Comparison of ENCODE assay signal across 10 cellular contexts in genomic region chr21:37551406-37552355, GRCh38.
A peak's percentile ranks its signal among the peaks of the same experiment; 100 is the strongest.
DNase-seq lines count a peak whose midpoint lies in the region; ATAC-seq and TF ChIP-seq lines count a peak whose summit lies in the region.
"Had no signal": no experiment of that assay in that cellular context is flagged by ENCODE, and none has a peak within 500 bp of the region (broad histone marks: within the 10 kb centered on the region; RNA-seq: fewer than 3 reads in every experiment).

No MANE protein-coding gene starts in this region.

- no peak overlapping the region for H3K9ac ChIP-seq in neural progenitor cell

- intact Hi-C loops in Caco-2 (cut with micrococcal nuclease; ENCODE audit: unreplicated experiment), result no loop called here

- H3K36me3 Mint-ChIP-seq in Caco-2 (ENCODE audit: insufficient read depth, unreplicated experiment) (no peaks in the 10 kb centered on the region), neural progenitor cell (no peaks in the 10 kb centered on the region)
- no peaks in the 10 kb centered on the region for H3K36me3 Mint-ChIP-seq in stimulated activated memory B cell treated with anti-CD40 and anti-IgM and Interleukin-4, amounts not matched to agents 10 μg/mL and 1 μg/mL and 100 μg/mL, for 72 hours

- H3K79me2 ChIP-seq in neural progenitor cell (ENCODE audit: low read depth), result no peaks in the 10 kb centered on the region

- ATAC-seq in esophagus mucosa (peak; percentile 33), GM21367 (IDR thresholded peaks at IDR 0.05; ENCODE audit: unreplicated experiment) (no peak), GM21737 (IDR thresholded peaks at IDR 0.05; ENCODE audit: unreplicated experiment) (no peak)
- no peak for ATAC-seq in stimulated activated memory B cell treated with anti-CD40 and anti-IgM and Interleukin-4, amounts not matched to agents 10 μg/mL and 1 μg/mL and 100 μg/mL, for 72 hours

- H3K4me2 ChIP-seq in neural progenitor cell, result no peak overlapping the region

- H3K4me3 ChIP-seq in Caco-2 (ENCODE audit: low read depth, low read length) (no peak overlapping the region), neural progenitor cell (no peak overlapping the region)

- no peak overlapping the region for H3K27ac Mint-ChIP-seq in Caco-2 (ENCODE audit: unreplicated experiment)
- H3K27ac Mint-ChIP-seq in neural progenitor cell, result peak overlapping the region; percentile 29
- H3K27ac Mint-ChIP-seq in stimulated activated memory B cell treated with anti-CD40 and anti-IgM and Interleukin-4, amounts not matched to agents 10 μg/mL and 1 μg/mL and 100 μg/mL, for 72 hours, result no peak overlapping the region

- H3K4me3 Mint-ChIP-seq in Caco-2 (ENCODE audit: unreplicated experiment), result no peak overlapping the region
- H3K4me3 Mint-ChIP-seq in neural progenitor cell, result no peak overlapping the region
- no peak overlapping the region for H3K4me3 Mint-ChIP-seq in stimulated activated memory B cell treated with anti-CD40 and anti-IgM and Interleukin-4, amounts not matched to agents 10 μg/mL and 1 μg/mL and 100 μg/mL, for 72 hours

- no peak overlapping the region for H3K27ac ChIP-seq in neural progenitor cell

- H3K4me1 Mint-ChIP-seq in Caco-2 (ENCODE audit: low read depth, unreplicated experiment) (peaks cover 11% of the 10 kb centered on the region), neural progenitor cell (peaks cover 28% of the 10 kb centered on the region)
- peaks cover 9% of the 10 kb centered on the region for H3K4me1 Mint-ChIP-seq in stimulated activated memory B cell treated with anti-CD40 and anti-IgM and Interleukin-4, amounts not matched to agents 10 μg/mL and 1 μg/mL and 100 μg/mL, for 72 hours

- no peaks in the 10 kb centered on the region for H3K9me3 ChIP-seq in Caco-2
- no peaks in the 10 kb centered on the region for H3K9me3 ChIP-seq in neural progenitor cell (ENCODE audit: low read depth)

- no peak overlapping the region for H2AFZ ChIP-seq in neural progenitor cell (replicated peaks)

- CTCF ChIA-PET in Caco-2 (lab: Charles Lee), result interaction anchor here (1.0 kb wide), 1 partner anchor 12 kb away, joined by 4 read pairs; no protein-coding TSS in a partner anchor

- DNase-seq in Caco-2, result peak; percentile 48 to 60
- peak; percentile 1 for DNase-seq in NCI-H2081 treated with DMSO at 0.1 percent for 48 hours (lab: John Stamatoyannopoulos, UW)
- no peak for DNase-seq in neural progenitor cell (ENCODE audit: low spot score)
- DNase-seq in HT-29 (ENCODE audit: low spot score), result no peak
- DNase-seq: caudate nucleus, SIG-M5 had no signal

- peaks cover 36% of the 10 kb centered on the region for H3K4me1 ChIP-seq in Caco-2
- H3K4me1 ChIP-seq in neural progenitor cell, result no peaks in the 10 kb centered on the region

- H3K27me3 ChIP-seq in Caco-2 (replicated peaks; ENCODE audit: control insufficient read depth, insufficient read depth, low read length) (no peaks in the 10 kb centered on the region), neural progenitor cell (no peaks in the 10 kb centered on the region)

- H3K36me3 ChIP-seq in Caco-2 (ENCODE audit: control insufficient read depth, insufficient read depth, low read length) (no peaks in the 10 kb centered on the region), neural progenitor cell (no peaks in the 10 kb centered on the region)

- TF ChIP-seq CTCF in Caco-2 (IDR thresholded peaks at IDR 0.05; ENCODE audit: insufficient read depth in 1 of 2, low read depth in 1 of 2, low read length in 1 of 2, severe bottlenecking in 1 of 2, unreplicated experiment in 1 of 2) (no peak), neural progenitor cell (IDR thresholded peaks at IDR 0.05) (no peak)

- POLR2A ChIA-PET in Caco-2 (lab: Charles Lee), result interaction anchor here (2.8 kb wide), 1 partner anchor 12 kb away, joined by 11 read pairs; no protein-coding TSS in a partner anchor

- H3K27me3 Mint-ChIP-seq in Caco-2 (ENCODE audit: insufficient read depth, unreplicated experiment) (no peaks in the 10 kb centered on the region), neural progenitor cell (ENCODE audit: insufficient read depth, low read depth) (peaks cover 7% of the 10 kb centered on the region)
- peaks cover 45% of the 10 kb centered on the region for H3K27me3 Mint-ChIP-seq in stimulated activated memory B cell treated with anti-CD40 and anti-IgM and Interleukin-4, amounts not matched to agents 10 μg/mL and 1 μg/mL and 100 μg/mL, for 72 hours

- no peaks in the 10 kb centered on the region for H3K9me3 Mint-ChIP-seq in Caco-2 (ENCODE audit: unreplicated experiment)
- H3K9me3 Mint-ChIP-seq in neural progenitor cell, result peaks cover 3% of the 10 kb centered on the region
- no peaks in the 10 kb centered on the region for H3K9me3 Mint-ChIP-seq in stimulated activated memory B cell treated with anti-CD40 and anti-IgM and Interleukin-4, amounts not matched to agents 10 μg/mL and 1 μg/mL and 100 μg/mL, for 72 hours

- no TSS peak for BruUV-seq in Caco-2 (replicated peaks; lab: Mats Ljungman, UMichigan)

- no peaks in the 10 kb centered on the region for H4K20me1 ChIP-seq in neural progenitor cell (ENCODE audit: low read depth)

- H3F3A ChIP-seq in neural progenitor cell (ENCODE audit: low read depth), result no peaks in the 10 kb centered on the region

Comparison
In these comparisons a context has a peak if more than half of its experiments do, and no peak if none do; other contexts are left out.
1. DNase-seq: peak in Caco-2 (2 of 2) and NCI-H2081 treated with DMSO at 0.1 percent for 48 hours (single experiment); none in neural progenitor cell (single experiment) and HT-29 (single experiment).